Comparison of ENCODE assay signal across 9 cellular contexts in the genomic region with DNA sequence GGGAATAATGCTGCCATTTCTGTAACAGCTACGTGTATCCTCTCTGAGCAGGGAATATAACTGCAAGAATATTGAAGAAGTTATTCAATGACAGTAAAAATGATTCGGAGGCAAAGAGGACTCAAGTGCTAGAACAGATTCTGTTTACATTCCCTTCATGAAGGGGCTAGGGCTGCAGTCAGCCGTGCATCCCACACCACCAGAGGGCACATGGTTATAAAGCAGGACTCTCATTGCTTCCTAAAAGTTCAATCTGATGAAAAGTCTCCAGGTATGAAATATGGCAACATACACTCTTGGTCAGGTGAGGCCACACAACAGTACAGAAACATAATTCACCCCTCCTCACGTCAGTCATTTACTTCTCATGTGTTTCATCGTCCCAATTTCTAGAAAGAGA. TPM values are rescaled to one million over a fixed set of nuclear protein-coding genes. Genes with fewer than 3 reads are reported as not detected.
DNase-seq lines count a peak whose midpoint lies in the region; ATAC-seq and TF ChIP-seq lines count a peak whose summit lies in the region.
"Had no signal": no experiment of that assay in that cellular context is flagged by ENCODE, and none has a peak within 500 bp of the region (broad histone marks: within the 10 kb centered on the region; RNA-seq: fewer than 3 reads in every experiment).

No MANE protein-coding gene starts in this region.

- POLR2A ChIA-PET in activated CD4-positive, alpha-beta T cell treated with anti-CD3 and anti-CD28 coated beads, Interleukin-2, amount 10 ng/mL, durations not matched to agents 7 days and 5 days (lab: Charles Lee), result no interaction called here

- peak; percentile 67 for TF ChIP-seq CTCF in LNCaP clone FGC (IDR thresholded peaks at IDR 0.05; ENCODE audit: control insufficient read depth, extremely low read depth, insufficient read depth)
- peak; percentile 62 for TF ChIP-seq CTCF in chondrocyte (IDR thresholded peaks at IDR 0.05)

- no peak overlapping the region for H3K27ac Mint-ChIP-seq in activated CD4-positive, alpha-beta T cell treated with anti-CD3 and anti-CD28 coated beads, Interleukin-2, amount 10 ng/mL, durations not matched to agents 24 days and 14 days
- no peak overlapping the region for H3K27ac Mint-ChIP-seq in activated CD4-positive, alpha-beta T cell treated with anti-CD3 and anti-CD28 coated beads, Interleukin-2, amount 10 ng/mL, durations not matched to agents 7 days and 5 days
- H3K27ac Mint-ChIP-seq in chondrocyte (ENCODE audit: unreplicated experiment), result no peak overlapping the region

- H3K4me3 ChIP-seq in LNCaP clone FGC (ENCODE audit: low read depth, low read length) (no peak overlapping the region), trophoblast cell (ENCODE audit: low read depth, low read length) (no peak overlapping the region)
- H3K4me3 ChIP-seq: lung had no signal

- no peaks in the 10 kb centered on the region for H3K27me3 Mint-ChIP-seq in activated CD4-positive, alpha-beta T cell treated with anti-CD3 and anti-CD28 coated beads, Interleukin-2, amount 10 ng/mL, durations not matched to agents 24 days and 14 days
- H3K27me3 Mint-ChIP-seq in activated CD4-positive, alpha-beta T cell treated with anti-CD3 and anti-CD28 coated beads, Interleukin-2, amount 10 ng/mL, durations not matched to agents 7 days and 5 days, result no peaks in the 10 kb centered on the region
- no peaks in the 10 kb centered on the region for H3K27me3 Mint-ChIP-seq in chondrocyte (ENCODE audit: low read depth)

- intact Hi-C loops in activated CD4-positive, alpha-beta T cell treated with anti-CD3 and anti-CD28 coated beads, Interleukin-2, amount 10 ng/mL, durations not matched to agents 24 days and 14 days (cut with micrococcal nuclease), result no loop called here

- H3K79me1 ChIP-seq in trophoblast cell (ENCODE audit: low read length), result no peaks in the 10 kb centered on the region

- no peak overlapping the region for H3K27ac ChIP-seq in trophoblast cell (ENCODE audit: low read depth, low read length)

- H2BK5ac ChIP-seq in trophoblast cell (ENCODE audit: low read depth, low read length, poor library complexity), result no peak overlapping the region

- WGBS in trophoblast cell (ENCODE audit: extremely low coverage, insufficient coverage, insufficient read length), result no CpG with 5 or more reads among the region's 5 CpGs

- H3K36me3 ChIP-seq in trophoblast cell (ENCODE audit: control insufficient read depth in 1 of 2, insufficient read depth in 2 of 2, low read length in 2 of 2), result peaks cover 26 to 54% of the 10 kb centered on the region in 2 experiments

- no peak for ATAC-seq in GM18861 (IDR thresholded peaks at IDR 0.05; ENCODE audit: unreplicated experiment)

- no peaks in the 10 kb centered on the region for H3K4me1 Mint-ChIP-seq in activated CD4-positive, alpha-beta T cell treated with anti-CD3 and anti-CD28 coated beads, Interleukin-2, amount 10 ng/mL, durations not matched to agents 24 days and 14 days
- H3K4me1 Mint-ChIP-seq in activated CD4-positive, alpha-beta T cell treated with anti-CD3 and anti-CD28 coated beads, Interleukin-2, amount 10 ng/mL, durations not matched to agents 7 days and 5 days, result no peaks in the 10 kb centered on the region
- no peaks in the 10 kb centered on the region for H3K4me1 Mint-ChIP-seq in chondrocyte (ENCODE audit: low read depth)

- CTCF ChIA-PET in activated CD4-positive, alpha-beta T cell treated with anti-CD3 and anti-CD28 coated beads, Interleukin-2, amount 10 ng/mL, durations not matched to agents 7 days and 5 days (lab: Charles Lee), result no interaction called here

- H4K91ac ChIP-seq in trophoblast cell (ENCODE audit: low read depth, low read length), result no peak overlapping the region

- no peak overlapping the region for H4K8ac ChIP-seq in trophoblast cell (ENCODE audit: low read depth, low read length)

- no peak overlapping the region for H3K4me3 Mint-ChIP-seq in activated CD4-positive, alpha-beta T cell treated with anti-CD3 and anti-CD28 coated beads, Interleukin-2, amount 10 ng/mL, durations not matched to agents 24 days and 14 days
- H3K4me3 Mint-ChIP-seq in activated CD4-positive, alpha-beta T cell treated with anti-CD3 and anti-CD28 coated beads, Interleukin-2, amount 10 ng/mL, durations not matched to agents 7 days and 5 days, result no peak overlapping the region
- no peak overlapping the region for H3K4me3 Mint-ChIP-seq in chondrocyte (ENCODE audit: unreplicated experiment)

- no peak overlapping the region for H3K4ac ChIP-seq in trophoblast cell (ENCODE audit: low read depth, low read length)

- no peak overlapping the region for H2AK5ac ChIP-seq in trophoblast cell (ENCODE audit: low read length)

- H3K9me3 Mint-ChIP-seq in activated CD4-positive, alpha-beta T cell treated with anti-CD3 and anti-CD28 coated beads, Interleukin-2, amount 10 ng/mL, durations not matched to agents 24 days and 14 days, result no peaks in the 10 kb centered on the region
- no peaks in the 10 kb centered on the region for H3K9me3 Mint-ChIP-seq in activated CD4-positive, alpha-beta T cell treated with anti-CD3 and anti-CD28 coated beads, Interleukin-2, amount 10 ng/mL, durations not matched to agents 7 days and 5 days
- no peaks in the 10 kb centered on the region for H3K9me3 Mint-ChIP-seq in chondrocyte (ENCODE audit: low read depth)

- no peak overlapping the region for H3K14ac ChIP-seq in trophoblast cell (ENCODE audit: low read length)

- peaks cover 73% of the 10 kb centered on the region for H3K36me3 Mint-ChIP-seq in activated CD4-positive, alpha-beta T cell treated with anti-CD3 and anti-CD28 coated beads, Interleukin-2, amount 10 ng/mL, durations not matched to agents 24 days and 14 days (ENCODE audit: low read depth)
- H3K36me3 Mint-ChIP-seq in activated CD4-positive, alpha-beta T cell treated with anti-CD3 and anti-CD28 coated beads, Interleukin-2, amount 10 ng/mL, durations not matched to agents 7 days and 5 days (ENCODE audit: low read depth), result peaks cover 48% of the 10 kb centered on the region
- H3K36me3 Mint-ChIP-seq in chondrocyte (ENCODE audit: low read depth), result peaks cover 50% of the 10 kb centered on the region

- no peak overlapping the region for H4K12ac ChIP-seq in trophoblast cell (ENCODE audit: low read depth, low read length)

- H2BK12ac ChIP-seq in trophoblast cell (ENCODE audit: low read length), result no peak overlapping the region

- no peaks in the 10 kb centered on the region for H3K9me3 ChIP-seq in trophoblast cell (ENCODE audit: insufficient read depth, low read depth, low read length)

- H3K4me1 ChIP-seq in trophoblast cell (ENCODE audit: control insufficient read depth in 1 of 2, insufficient read depth in 2 of 2, low read length in 2 of 2), result no peaks in the 10 kb centered on the region

- no peaks in the 10 kb centered on the region for H3K27me3 ChIP-seq in trophoblast cell (ENCODE audit: insufficient read depth, low read length)

- no peak overlapping the region for H2BK120ac ChIP-seq in trophoblast cell (ENCODE audit: insufficient read depth, low read length, poor library complexity)

- no peak overlapping the region for H3K23ac ChIP-seq in trophoblast cell (ENCODE audit: low read length)

- no peak overlapping the region for H3K18ac ChIP-seq in trophoblast cell (ENCODE audit: low read length)

- peak; percentile 65 for DNase-seq in activated CD4-positive, alpha-beta T cell treated with anti-CD3 and anti-CD28 coated beads, Interleukin-2, amount 10 ng/mL, durations not matched to agents 24 days and 14 days
- no peak for DNase-seq in activated CD4-positive, alpha-beta T cell treated with anti-CD3 and anti-CD28 coated beads, Interleukin-2, amount 10 ng/mL, durations not matched to agents 7 days and 5 days
- no peak for DNase-seq in LNCaP clone FGC (ENCODE audit: low read depth)
- DNase-seq in chondrocyte (ENCODE audit: low spot score), result no peak
- peak; percentile 64 to 74 for DNase-seq in trophoblast cell
- DNase-seq in AG08395 (ENCODE audit: low spot score), result no peak
- DNase-seq in pons (ENCODE audit: low spot score), result no peak

- no peak overlapping the region for H2AFZ ChIP-seq in trophoblast cell (ENCODE audit: insufficient read depth, low read length, poor library complexity)

- no peak overlapping the region for H3K9ac ChIP-seq in trophoblast cell (ENCODE audit: low read length)

- H3K4me2 ChIP-seq in trophoblast cell (ENCODE audit: low read length), result no peak overlapping the region

- H3K79me2 ChIP-seq in trophoblast cell (ENCODE audit: control insufficient read depth, insufficient read depth, low read length, poor library complexity), result no peaks in the 10 kb centered on the region

RNA-seq across cellular contexts. Expression of a gene that starts 34.0 kb away (rescaled TPM):
- total RNA-seq in activated CD4-positive, alpha-beta T cell treated with anti-CD3 and anti-CD28 coated beads, Interleukin-2, amount 10 ng/mL, durations not matched to agents 24 days and 14 days, result 30.9 and 34.0 TPM in 2 replicates
- total RNA-seq in activated CD4-positive, alpha-beta T cell treated with anti-CD3 and anti-CD28 coated beads, Interleukin-2, amount 10 ng/mL, durations not matched to agents 7 days and 5 days, result 10 to 100 TPM; 27.9 to 36.0 TPM
- total RNA-seq in chondrocyte, result 9.8 to 12.6 TPM (median 11.7 TPM) in 3 replicates
- polyA plus RNA-seq in trophoblast cell (2013), result 5.9 and 6.2 TPM in 2 replicates

RNA-seq across cellular contexts. Expression of a gene that starts 53.7 kb away (rescaled TPM):
- total RNA-seq in activated CD4-positive, alpha-beta T cell treated with anti-CD3 and anti-CD28 coated beads, Interleukin-2, amount 10 ng/mL, durations not matched to agents 24 days and 14 days, result 27.9 and 28.2 TPM in 2 replicates
- 10 to 100 TPM; 17.6 to 20.7 TPM for total RNA-seq in activated CD4-positive, alpha-beta T cell treated with anti-CD3 and anti-CD28 coated beads, Interleukin-2, amount 10 ng/mL, durations not matched to agents 7 days and 5 days
- total RNA-seq in chondrocyte, result 38.7 to 40.7 TPM (median 40.5 TPM) in 3 replicates
- polyA plus RNA-seq in trophoblast cell (2013), result 20.7 and 21.0 TPM in 2 replicates

Comparison
In these comparisons a context has a peak if more than half of its experiments do, and no peak if none do; other contexts are left out.
1. DNase-seq: peak in activated CD4-positive, alpha-beta T cell treated with anti-CD3 and anti-CD28 coated beads, Interleukin-2, amount 10 ng/mL, durations not matched to agents 24 days and 14 days (single experiment) and trophoblast cell (2 of 2); none in activated CD4-positive, alpha-beta T cell treated with anti-CD3 and anti-CD28 coated beads, Interleukin-2, amount 10 ng/mL, durations not matched to agents 7 days and 5 days (single experiment), LNCaP clone FGC (single experiment), chondrocyte (single experiment), AG08395 (single experiment) and pons (single experiment).